ENCODE assay signal across 10 cellular contexts in genomic region chr17:17152385-17152784, GRCh38. TPM values are rescaled to one million over a fixed set of nuclear protein-coding genes. Genes with fewer than 3 reads are reported as not detected.
A peak's percentile ranks its signal among the peaks of the same experiment; 100 is the strongest.
DNase-seq lines count a peak whose midpoint lies in the region; ATAC-seq, FAIRE-seq and TF ChIP-seq lines count a peak whose summit lies in the region.
"Had no signal": no experiment of that assay in that cellular context is flagged by ENCODE, and none has a peak within 500 bp of the region (broad histone marks: within the 10 kb centered on the region; RNA-seq: fewer than 3 reads in every experiment).

No MANE protein-coding gene starts in this region.

- peaks cover 88% of the 10 kb centered on the region for H3K4me1 Mint-ChIP-seq in HFFc6 (ENCODE audit: low read depth)
- peaks cover 37% of the 10 kb centered on the region for H3K4me1 Mint-ChIP-seq in chondrocyte (ENCODE audit: low read depth)
- H3K4me1 Mint-ChIP-seq: neural crest cell had no signal

- POLR2A ChIA-PET in A549 (lab: Yijun Ruan, JAX) = no interaction called here

- no peak for TF ChIP-seq RAD21 in A549 (conservative IDR thresholded peaks at IDR 0.05 in 1 of 2, IDR thresholded peaks at IDR 0.05 in 1 of 2)

- H3K27me3 Mint-ChIP-seq in HFFc6 (ENCODE audit: insufficient read depth) (peaks cover 11% of the 10 kb centered on the region), chondrocyte (ENCODE audit: low read depth) (no peaks in the 10 kb centered on the region)

- no peak for TF ChIP-seq EP300 in A549 (IDR thresholded peaks at IDR 0.05)

- no peak overlapping the region for H3K4me3 ChIP-seq in A549
- no peak overlapping the region for H3K4me3 ChIP-seq in muscle layer of colon (ENCODE audit: low read depth in 1 of 2, low read length in 2 of 2)

- DNase-seq in A549 (ENCODE audit: low read depth in 1 of 2, low spot score in 1 of 2) = no peak
- DNase-seq in HFFc6 = peak; percentile 15
- no peak for DNase-seq in chondrocyte (ENCODE audit: low spot score)
- DNase-seq in stimulated activated CD4-positive, alpha-beta T cell treated with anti-CD3 and anti-CD28 coated beads, Interleukin-15, amount 100 ng/mL, for 24 hours = no peak
- DNase-seq in AML-193 (lab: John Stamatoyannopoulos, UW) = no peak
- DNase-seq: DND-41 had no signal

- peak overlapping the region; percentile 92 for H3K27ac Mint-ChIP-seq in HFFc6
- H3K27ac Mint-ChIP-seq in chondrocyte (ENCODE audit: unreplicated experiment) = peak overlapping the region; percentile 97

- H3K9me3 Mint-ChIP-seq in HFFc6 (no peaks in the 10 kb centered on the region), chondrocyte (ENCODE audit: low read depth) (no peaks in the 10 kb centered on the region)
- H3K9me3 Mint-ChIP-seq: neural crest cell had no signal

- ATAC-seq in A549 (peak; percentile 20 to 36), GM21825 (IDR thresholded peaks at IDR 0.05; ENCODE audit: unreplicated experiment) (no peak), HG03342 (IDR thresholded peaks at IDR 0.05; ENCODE audit: unreplicated experiment) (no peak)

- no peak for FAIRE-seq in A549 (lab: Jason Lieb, UNC)

- H3K4me1 ChIP-seq in A549 = peaks cover 71% of the 10 kb centered on the region
- peaks cover 18% of the 10 kb centered on the region for H3K4me1 ChIP-seq in muscle layer of colon (ENCODE audit: insufficient read depth, low read length)

- H3K27me3 ChIP-seq in muscle layer of colon (ENCODE audit: control insufficient read depth in 1 of 2, insufficient read depth in 2 of 2, low read length in 2 of 2) = no peaks in the 10 kb centered on the region

- H3K4me2 ChIP-seq in A549 = peak overlapping the region; percentile 76

- H3K36me3 Mint-ChIP-seq in HFFc6 (ENCODE audit: low read depth) = peaks cover 56% of the 10 kb centered on the region
- H3K36me3 Mint-ChIP-seq in chondrocyte (ENCODE audit: low read depth) = peaks cover 52% of the 10 kb centered on the region

- TF ChIP-seq POLR2A in A549 (IDR thresholded peaks at IDR 0.05; ENCODE audit: low read length) = no peak

- H3K4me3 Mint-ChIP-seq in HFFc6 = peak overlapping the region; percentile 11; the same call in 1 of the 2 replicates
- H3K4me3 Mint-ChIP-seq in chondrocyte (ENCODE audit: unreplicated experiment) = no peak overlapping the region
- H3K4me3 Mint-ChIP-seq: neural crest cell had no signal

- H3K9me3 ChIP-seq in A549 = no peaks in the 10 kb centered on the region
- H3K9me3 ChIP-seq in muscle layer of colon (ENCODE audit: low read length) = no peaks in the 10 kb centered on the region

- 71% methylated on average over 4 of the region's 4 CpGs for WGBS in A549 (ENCODE audit: missing lambda C conversion rate)

- no peak for TF ChIP-seq CTCF in A549 (IDR thresholded peaks at IDR 0.05)
- no peak for TF ChIP-seq CTCF in HFFc6 (IDR thresholded peaks at IDR 0.05)
- TF ChIP-seq CTCF in chondrocyte (IDR thresholded peaks at IDR 0.05) = no peak

- CTCF ChIA-PET in A549 (lab: Yijun Ruan, JAX) = interaction anchor here (0.8 to 10.9 kb wide), 11 partner anchors 8 to 151 kb away, joined by 3 to 112 read pairs (median 4); no protein-coding TSS in a partner anchor

- H3K27ac ChIP-seq in A549 (peak overlapping the region; percentile 72 to 88), muscle layer of colon (ENCODE audit: low read depth, low read length) (peak overlapping the region; percentile 73)

- H3K36me3 ChIP-seq in muscle layer of colon (ENCODE audit: insufficient read depth, low read length) = peaks cover 78% of the 10 kb centered on the region

- no peak overlapping the region for H3K9ac ChIP-seq in muscle layer of colon (ENCODE audit: low read length)

TF ChIP-seq in A549, 52 proteins besides CTCF, POLR2A, EP300 and RAD21:
- 0 out of 3 replicates have a peak, but pooled peaks have one; percentile 5 for TF ChIP-seq BCL3 (IDR thresholded peaks at IDR 0.05)
- TF ChIP-seq MAZ (IDR thresholded peaks at IDR 0.05; ENCODE audit: borderline replicate concordance, low read depth, low read length) = no peak
- no peak for TF ChIP-seq REST (IDR thresholded peaks at IDR 0.05)
- no peak for TF ChIP-seq ESRRA (IDR thresholded peaks at IDR 0.05; ENCODE audit: borderline replicate concordance, low read length)
- no peak for TF ChIP-seq PBX3 (IDR thresholded peaks at IDR 0.05)
- TF ChIP-seq MYC (IDR thresholded peaks at IDR 0.05; ENCODE audit: borderline replicate concordance, low read length) = no peak
- TF ChIP-seq CBX8 (IDR thresholded peaks at IDR 0.05) = no peak

RNA-seq across cellular contexts. Expression of gene PLD6, which starts 53.7 kb away (rescaled TPM):
- polyA plus RNA-seq in A549 (2011; rRNA removed) (5.4 and 5.7 TPM in 2 replicates), A549 (2017; fragmentation: RNase III; extraction: RNeasy Plus Mini Kit Qiagen cat#74134 plus additional on column Dnase treatment) (5.6 to 6.6 TPM (median 5.6 TPM) in 3 replicates)
- 5.7 and 7.7 TPM in 2 replicates for polyA plus RNA-seq in A549 (2012; cell fraction: cytosol; rRNA removed)
- 6.5 and 9.7 TPM in 2 replicates for polyA plus RNA-seq in A549 (2012; cell fraction: nucleus; rRNA removed)
- 4.5 and 5.1 TPM in 2 replicates for polyA minus RNA-seq in A549 (2011; rRNA and poly(A)+ RNA removed)
- 1 to 10 TPM; 1.7 to 3.6 (median 2.3) TPM for total RNA-seq in HFFc6 (2021; fragmentation: NEBNext Ultra II Directional; extraction: Animal tissue kit (Norgen Biotek cat#: 25700))
- 0.55 to 0.68 TPM (median 0.64 TPM) in 3 replicates for total RNA-seq in chondrocyte

Comparison
In these comparisons a context has a peak if more than half of its experiments do, and no peak if none do; other contexts are left out.
1. ATAC-seq: peak in A549 (2 of 2); none in GM21825 (single experiment) and HG03342 (single experiment).